1 cellular context compared by ENCODE assay signal in the genomic region with DNA sequence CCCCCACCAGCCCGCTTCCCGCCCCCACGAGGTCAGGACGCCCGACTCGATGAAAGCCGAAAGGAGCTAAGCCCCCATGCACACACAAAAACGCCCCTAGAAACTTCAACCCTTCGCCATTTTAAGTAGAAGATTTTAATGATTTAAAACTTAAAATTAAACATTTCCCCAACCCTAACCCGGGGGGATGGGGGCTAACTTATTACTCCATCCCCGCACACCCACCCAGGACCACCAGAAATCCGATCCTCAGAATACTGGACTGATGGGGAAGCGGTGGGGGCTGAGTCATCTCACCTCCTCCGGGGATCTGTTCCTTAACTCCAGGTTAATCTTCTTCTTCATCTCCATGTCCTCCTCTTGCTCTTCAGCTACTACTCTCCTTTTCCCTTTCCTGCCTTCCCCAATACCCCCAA.
A peak's percentile ranks its signal among the peaks of the same experiment; 100 is the strongest.
TF ChIP-seq lines count a peak whose summit lies in the region.

No MANE protein-coding gene starts in this region.

TF ChIP-seq in K562, 482 proteins besides CTCF, POLR2A, EP300 and RAD21:
- TF ChIP-seq TGIF2 (CRISPR knock-in tag; IDR thresholded peaks at IDR 0.05) (no peak), SMARCE1 (IDR thresholded peaks at IDR 0.05) (peak; percentile 64), SMARCA4 (IDR thresholded peaks at IDR 0.05) (0 out of 2 replicates have a peak, but pooled peaks have one; percentile 7), HNRNPUL1 (IDR thresholded peaks at IDR 0.05; ENCODE audit: low read length) (no peak), ZNF175 (CRISPR knock-in tag; IDR thresholded peaks at IDR 0.05; ENCODE audit: low read depth) (no peak), FOXK2 (conservative IDR thresholded peaks at IDR 0.05 in 1 of 2, IDR thresholded peaks at IDR 0.05 in 1 of 2; ENCODE audit: low read depth in 2 of 2) (no peak), CBX2 (IDR thresholded peaks at IDR 0.05; ENCODE audit: insufficient read depth, low read length, poor library complexity, severe bottlenecking) (no peak), DPF2 (IDR thresholded peaks at IDR 0.05) (peak; percentile 18; the same call in 1 of the 2 replicates), PHF20 (IDR thresholded peaks at IDR 0.05; ENCODE audit: partially characterized antibody) (no peak), KLF6 (CRISPR knock-in tag; IDR thresholded peaks at IDR 0.05; ENCODE audit: borderline replicate concordance) (no peak), YY1 (IDR thresholded peaks at IDR 0.05; ENCODE audit: borderline replicate concordance in 1 of 3, control insufficient read depth in 1 of 3, extremely low read depth in 1 of 3, insufficient read depth in 3 of 3, insufficient read length in 1 of 3, insufficient replicate concordance in 2 of 3, low read depth in 1 of 3, low read length in 2 of 3) (peak in 1 of 3 experiments; percentile 1), FOSL1 (tag; conservative IDR thresholded peaks at IDR 0.05) (peak; percentile 72; the same call in 1 of the 2 replicates), BRD9 (IDR thresholded peaks at IDR 0.05; ENCODE audit: low read depth, partially characterized antibody) (no peak), SPI1 (IDR thresholded peaks at IDR 0.05; ENCODE audit: borderline replicate concordance, low read depth, low read length) (0 out of 2 replicates have a peak, but pooled peaks have one; percentile 31), JUND (IDR thresholded peaks at IDR 0.05; ENCODE audit: borderline replicate concordance, low read depth, low read length) (0 out of 2 replicates have a peak, but pooled peaks have one; percentile 32), JUND (tag; IDR thresholded peaks at IDR 0.05; ENCODE audit: borderline replicate concordance, low read depth, low read length) (no peak), EZH2 (IDR thresholded peaks at IDR 0.05; ENCODE audit: borderline replicate concordance, low read depth, low read length) (no peak), SIN3A (IDR thresholded peaks at IDR 0.05; ENCODE audit: borderline replicate concordance in 2 of 2, control insufficient read depth in 1 of 2, low read depth in 2 of 2, low read length in 2 of 2) (peak in 1 of 2 experiments; percentile 30; a peak in 1 of 4 replicates), SMARCC2 (IDR thresholded peaks at IDR 0.05; ENCODE audit: low read depth) (0 out of 2 replicates have a peak, but pooled peaks have one; percentile 18), BRD4 (IDR thresholded peaks at IDR 0.05) (peak; percentile 3; the same call in 1 of the 2 replicates), C11orf30 (IDR thresholded peaks at IDR 0.05; ENCODE audit: low read depth) (0 out of 2 replicates have a peak, but pooled peaks have one; percentile 3), MXI1 (IDR thresholded peaks at IDR 0.05; ENCODE audit: low read depth, low read length) (0 out of 2 replicates have a peak, but pooled peaks have one; percentile 8), MYC (IDR thresholded peaks at IDR 0.05; ENCODE audit: low read depth, low read length) (peak; percentile 28; the same call in 1 of the 2 replicates), MYC (CRISPR knock-in tag; IDR thresholded peaks at IDR 0.05; ENCODE audit: borderline replicate concordance, low read depth) (no peak), GTF2E2 (tag; IDR thresholded peaks at IDR 0.05) (no peak)
- TF ChIP-seq, protein P1, sequence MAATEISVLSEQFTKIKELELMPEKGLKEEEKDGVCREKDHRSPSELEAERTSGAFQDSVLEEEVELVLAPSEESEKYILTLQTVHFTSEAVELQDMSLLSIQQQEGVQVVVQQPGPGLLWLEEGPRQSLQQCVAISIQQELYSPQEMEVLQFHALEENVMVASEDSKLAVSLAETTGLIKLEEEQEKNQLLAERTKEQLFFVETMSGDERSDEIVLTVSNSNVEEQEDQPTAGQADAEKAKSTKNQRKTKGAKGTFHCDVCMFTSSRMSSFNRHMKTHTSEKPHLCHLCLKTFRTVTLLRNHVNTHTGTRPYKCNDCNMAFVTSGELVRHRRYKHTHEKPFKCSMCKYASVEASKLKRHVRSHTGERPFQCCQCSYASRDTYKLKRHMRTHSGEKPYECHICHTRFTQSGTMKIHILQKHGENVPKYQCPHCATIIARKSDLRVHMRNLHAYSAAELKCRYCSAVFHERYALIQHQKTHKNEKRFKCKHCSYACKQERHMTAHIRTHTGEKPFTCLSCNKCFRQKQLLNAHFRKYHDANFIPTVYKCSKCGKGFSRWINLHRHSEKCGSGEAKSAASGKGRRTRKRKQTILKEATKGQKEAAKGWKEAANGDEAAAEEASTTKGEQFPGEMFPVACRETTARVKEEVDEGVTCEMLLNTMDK (IDR thresholded peaks at IDR 0.05; ENCODE audit: borderline replicate concordance, insufficient read depth, low read depth, low read length, poor library complexity, severe bottlenecking): peak; percentile 15
- TF ChIP-seq, protein P2, sequence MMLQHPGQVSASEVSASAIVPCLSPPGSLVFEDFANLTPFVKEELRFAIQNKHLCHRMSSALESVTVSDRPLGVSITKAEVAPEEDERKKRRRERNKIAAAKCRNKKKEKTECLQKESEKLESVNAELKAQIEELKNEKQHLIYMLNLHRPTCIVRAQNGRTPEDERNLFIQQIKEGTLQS (IDR thresholded peaks at IDR 0.05): peak; percentile 67
- TF ChIP-seq, protein P2 (CRISPR knock-in tag; conservative IDR thresholded peaks at IDR 0.05): no peak
- TF ChIP-seq, protein P3, sequence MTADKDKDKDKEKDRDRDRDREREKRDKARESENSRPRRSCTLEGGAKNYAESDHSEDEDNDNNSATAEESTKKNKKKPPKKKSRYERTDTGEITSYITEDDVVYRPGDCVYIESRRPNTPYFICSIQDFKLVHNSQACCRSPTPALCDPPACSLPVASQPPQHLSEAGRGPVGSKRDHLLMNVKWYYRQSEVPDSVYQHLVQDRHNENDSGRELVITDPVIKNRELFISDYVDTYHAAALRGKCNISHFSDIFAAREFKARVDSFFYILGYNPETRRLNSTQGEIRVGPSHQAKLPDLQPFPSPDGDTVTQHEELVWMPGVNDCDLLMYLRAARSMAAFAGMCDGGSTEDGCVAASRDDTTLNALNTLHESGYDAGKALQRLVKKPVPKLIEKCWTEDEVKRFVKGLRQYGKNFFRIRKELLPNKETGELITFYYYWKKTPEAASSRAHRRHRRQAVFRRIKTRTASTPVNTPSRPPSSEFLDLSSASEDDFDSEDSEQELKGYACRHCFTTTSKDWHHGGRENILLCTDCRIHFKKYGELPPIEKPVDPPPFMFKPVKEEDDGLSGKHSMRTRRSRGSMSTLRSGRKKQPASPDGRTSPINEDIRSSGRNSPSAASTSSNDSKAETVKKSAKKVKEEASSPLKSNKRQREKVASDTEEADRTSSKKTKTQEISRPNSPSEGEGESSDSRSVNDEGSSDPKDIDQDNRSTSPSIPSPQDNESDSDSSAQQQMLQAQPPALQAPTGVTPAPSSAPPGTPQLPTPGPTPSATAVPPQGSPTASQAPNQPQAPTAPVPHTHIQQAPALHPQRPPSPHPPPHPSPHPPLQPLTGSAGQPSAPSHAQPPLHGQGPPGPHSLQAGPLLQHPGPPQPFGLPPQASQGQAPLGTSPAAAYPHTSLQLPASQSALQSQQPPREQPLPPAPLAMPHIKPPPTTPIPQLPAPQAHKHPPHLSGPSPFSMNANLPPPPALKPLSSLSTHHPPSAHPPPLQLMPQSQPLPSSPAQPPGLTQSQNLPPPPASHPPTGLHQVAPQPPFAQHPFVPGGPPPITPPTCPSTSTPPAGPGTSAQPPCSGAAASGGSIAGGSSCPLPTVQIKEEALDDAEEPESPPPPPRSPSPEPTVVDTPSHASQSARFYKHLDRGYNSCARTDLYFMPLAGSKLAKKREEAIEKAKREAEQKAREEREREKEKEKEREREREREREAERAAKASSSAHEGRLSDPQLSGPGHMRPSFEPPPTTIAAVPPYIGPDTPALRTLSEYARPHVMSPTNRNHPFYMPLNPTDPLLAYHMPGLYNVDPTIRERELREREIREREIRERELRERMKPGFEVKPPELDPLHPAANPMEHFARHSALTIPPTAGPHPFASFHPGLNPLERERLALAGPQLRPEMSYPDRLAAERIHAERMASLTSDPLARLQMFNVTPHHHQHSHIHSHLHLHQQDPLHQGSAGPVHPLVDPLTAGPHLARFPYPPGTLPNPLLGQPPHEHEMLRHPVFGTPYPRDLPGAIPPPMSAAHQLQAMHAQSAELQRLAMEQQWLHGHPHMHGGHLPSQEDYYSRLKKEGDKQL (CRISPR knock-in tag; IDR thresholded peaks at IDR 0.05; ENCODE audit: borderline replicate concordance): no peak
- TF ChIP-seq, protein P4, sequence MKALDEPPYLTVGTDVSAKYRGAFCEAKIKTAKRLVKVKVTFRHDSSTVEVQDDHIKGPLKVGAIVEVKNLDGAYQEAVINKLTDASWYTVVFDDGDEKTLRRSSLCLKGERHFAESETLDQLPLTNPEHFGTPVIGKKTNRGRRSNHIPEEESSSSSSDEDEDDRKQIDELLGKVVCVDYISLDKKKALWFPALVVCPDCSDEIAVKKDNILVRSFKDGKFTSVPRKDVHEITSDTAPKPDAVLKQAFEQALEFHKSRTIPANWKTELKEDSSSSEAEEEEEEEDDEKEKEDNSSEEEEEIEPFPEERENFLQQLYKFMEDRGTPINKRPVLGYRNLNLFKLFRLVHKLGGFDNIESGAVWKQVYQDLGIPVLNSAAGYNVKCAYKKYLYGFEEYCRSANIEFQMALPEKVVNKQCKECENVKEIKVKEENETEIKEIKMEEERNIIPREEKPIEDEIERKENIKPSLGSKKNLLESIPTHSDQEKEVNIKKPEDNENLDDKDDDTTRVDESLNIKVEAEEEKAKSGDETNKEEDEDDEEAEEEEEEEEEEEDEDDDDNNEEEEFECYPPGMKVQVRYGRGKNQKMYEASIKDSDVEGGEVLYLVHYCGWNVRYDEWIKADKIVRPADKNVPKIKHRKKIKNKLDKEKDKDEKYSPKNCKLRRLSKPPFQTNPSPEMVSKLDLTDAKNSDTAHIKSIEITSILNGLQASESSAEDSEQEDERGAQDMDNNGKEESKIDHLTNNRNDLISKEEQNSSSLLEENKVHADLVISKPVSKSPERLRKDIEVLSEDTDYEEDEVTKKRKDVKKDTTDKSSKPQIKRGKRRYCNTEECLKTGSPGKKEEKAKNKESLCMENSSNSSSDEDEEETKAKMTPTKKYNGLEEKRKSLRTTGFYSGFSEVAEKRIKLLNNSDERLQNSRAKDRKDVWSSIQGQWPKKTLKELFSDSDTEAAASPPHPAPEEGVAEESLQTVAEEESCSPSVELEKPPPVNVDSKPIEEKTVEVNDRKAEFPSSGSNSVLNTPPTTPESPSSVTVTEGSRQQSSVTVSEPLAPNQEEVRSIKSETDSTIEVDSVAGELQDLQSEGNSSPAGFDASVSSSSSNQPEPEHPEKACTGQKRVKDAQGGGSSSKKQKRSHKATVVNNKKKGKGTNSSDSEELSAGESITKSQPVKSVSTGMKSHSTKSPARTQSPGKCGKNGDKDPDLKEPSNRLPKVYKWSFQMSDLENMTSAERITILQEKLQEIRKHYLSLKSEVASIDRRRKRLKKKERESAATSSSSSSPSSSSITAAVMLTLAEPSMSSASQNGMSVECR (CRISPR knock-in tag; IDR thresholded peaks at IDR 0.05): peak; percentile 51; the same call in 1 of the 2 replicates
- TF ChIP-seq, protein P5, sequence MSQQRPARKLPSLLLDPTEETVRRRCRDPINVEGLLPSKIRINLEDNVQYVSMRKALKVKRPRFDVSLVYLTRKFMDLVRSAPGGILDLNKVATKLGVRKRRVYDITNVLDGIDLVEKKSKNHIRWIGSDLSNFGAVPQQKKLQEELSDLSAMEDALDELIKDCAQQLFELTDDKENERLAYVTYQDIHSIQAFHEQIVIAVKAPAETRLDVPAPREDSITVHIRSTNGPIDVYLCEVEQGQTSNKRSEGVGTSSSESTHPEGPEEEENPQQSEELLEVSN (IDR thresholded peaks at IDR 0.05; ENCODE audit: borderline replicate concordance in 1 of 2, extremely low read depth in 1 of 2, insufficient read depth in 1 of 2, insufficient read length in 1 of 2, low read depth in 1 of 2, low read length in 1 of 2, poor library complexity in 1 of 2, severe bottlenecking in 1 of 2): peak in 1 of 2 experiments; percentile 52
TF ChIP-seq in K562: peak in this region for 17.
